Comparison of ENCODE assay signal across 1 cellular context in genomic region chr1:231037585-231038517, GRCh38.
A peak's percentile ranks its signal among the peaks of the same experiment; 100 is the strongest.
TF ChIP-seq lines count a peak whose summit lies in the region.

No MANE protein-coding gene starts in this region.

TF ChIP-seq in HEK293, 187 proteins besides CTCF, POLR2A, EP300 and RAD21 (continued from another document and continues in another):
- TF ChIP-seq ZNF341 (tag by site-specific recombination; IDR thresholded peaks at IDR 0.05; ENCODE audit: low read depth) (peak; percentile 84), BCL11B (tag by site-specific recombination; IDR thresholded peaks at IDR 0.05; ENCODE audit: low read depth) (no peak), ZNF561 (tag by site-specific recombination; IDR thresholded peaks at IDR 0.05; ENCODE audit: borderline replicate concordance) (peak; percentile 91), RBAK (tag by site-specific recombination; IDR thresholded peaks at IDR 0.05) (no peak), ZNF707 (tag by site-specific recombination; IDR thresholded peaks at IDR 0.05) (peak; percentile 98), OSR2 (tag by site-specific recombination; IDR thresholded peaks at IDR 0.05) (peak; percentile 97), ZNF140 (tag by site-specific recombination; IDR thresholded peaks at IDR 0.05) (no peak), ZNF16 (tag by site-specific recombination; IDR thresholded peaks at IDR 0.05; ENCODE audit: low read depth) (no peak), ZNF292 (tag by site-specific recombination; IDR thresholded peaks at IDR 0.05; ENCODE audit: borderline replicate concordance, low read depth) (no peak), TRIM28 (IDR thresholded peaks at IDR 0.05; ENCODE audit: borderline replicate concordance, low read length) (peak; percentile 96), ZNF621 (tag by site-specific recombination; IDR thresholded peaks at IDR 0.05) (no peak), ZSCAN16 (tag by site-specific recombination; IDR thresholded peaks at IDR 0.05) (no peak), EGR2 (tag by site-specific recombination; IDR thresholded peaks at IDR 0.05; ENCODE audit: low read depth) (no peak), ZBTB7A (tag by site-specific recombination; IDR thresholded peaks at IDR 0.05; ENCODE audit: low read depth) (no peak), ZNF701 (tag by site-specific recombination; IDR thresholded peaks at IDR 0.05) (no peak), ZNF585B (tag by site-specific recombination; IDR thresholded peaks at IDR 0.05) (no peak), ZNF626 (tag by site-specific recombination; IDR thresholded peaks at IDR 0.05) (0 out of 2 replicates have a peak, but pooled peaks have one; percentile 4), ZNF660 (tag by site-specific recombination; IDR thresholded peaks at IDR 0.05) (no peak), ZNF18 (tag by site-specific recombination; IDR thresholded peaks at IDR 0.05) (peak; percentile 95), GLI2 (tag by site-specific recombination; IDR thresholded peaks at IDR 0.05; ENCODE audit: borderline replicate concordance, low read depth) (peak; percentile 93), ZNF645 (tag by site-specific recombination; IDR thresholded peaks at IDR 0.05) (no peak), ZNF501 (tag by site-specific recombination; IDR thresholded peaks at IDR 0.05) (no peak), ZSCAN23 (tag by site-specific recombination; IDR thresholded peaks at IDR 0.05) (no peak), ZBTB21 (tag by site-specific recombination; IDR thresholded peaks at IDR 0.05) (peak; percentile 17; the same call in 1 of the 2 replicates), ZNF48 (tag by site-specific recombination; IDR thresholded peaks at IDR 0.05) (no peak), ZNF155 (tag by site-specific recombination; IDR thresholded peaks at IDR 0.05) (no peak), ZNF692 (tag by site-specific recombination; IDR thresholded peaks at IDR 0.05) (no peak), ZNF157 (tag by site-specific recombination; IDR thresholded peaks at IDR 0.05) (no peak), ZNF777 (tag by site-specific recombination; IDR thresholded peaks at IDR 0.05; ENCODE audit: borderline replicate concordance) (no peak), ZNF830 (tag by site-specific recombination; IDR thresholded peaks at IDR 0.05; ENCODE audit: low read depth) (no peak), HOXD13 (CRISPR knock-in tag; IDR thresholded peaks at IDR 0.05; ENCODE audit: borderline replicate concordance) (no peak), ZNF449 (tag by site-specific recombination; IDR thresholded peaks at IDR 0.05) (peak; percentile 28; the same call in 1 of the 2 replicates), ATF2 (tag by site-specific recombination; IDR thresholded peaks at IDR 0.05; ENCODE audit: low read depth) (no peak), ZNF280C (tag by site-specific recombination; IDR thresholded peaks at IDR 0.05) (no peak), ZNF530 (tag by site-specific recombination; IDR thresholded peaks at IDR 0.05; ENCODE audit: low read depth) (no peak), PBX3 (CRISPR knock-in tag; IDR thresholded peaks at IDR 0.05) (no peak), ZNF560 (tag by site-specific recombination; IDR thresholded peaks at IDR 0.05; ENCODE audit: borderline replicate concordance) (no peak), ZNF76 (tag by site-specific recombination; IDR thresholded peaks at IDR 0.05; ENCODE audit: borderline replicate concordance, low read depth) (no peak), ZFP69B (tag by site-specific recombination; IDR thresholded peaks at IDR 0.05) (peak; percentile 32; the same call in 1 of the 2 replicates), ZSCAN4 (tag by site-specific recombination; IDR thresholded peaks at IDR 0.05) (no peak), ZBTB10 (tag by site-specific recombination; IDR thresholded peaks at IDR 0.05) (no peak), ZNF362 (tag by site-specific recombination; IDR thresholded peaks at IDR 0.05) (no peak), ZNF404 (tag by site-specific recombination; IDR thresholded peaks at IDR 0.05) (no peak), OVOL3 (tag by site-specific recombination; IDR thresholded peaks at IDR 0.05) (peak; percentile 27; the same call in 1 of the 2 replicates), GLIS1 (tag by site-specific recombination; IDR thresholded peaks at IDR 0.05) (peak; percentile 83), ZSCAN30 (tag by site-specific recombination; IDR thresholded peaks at IDR 0.05) (peak; percentile 82), ZNF473 (tag by site-specific recombination; IDR thresholded peaks at IDR 0.05) (no peak), ZNF555 (tag by site-specific recombination; conservative IDR thresholded peaks at IDR 0.05) (no peak), FEZF1 (tag by site-specific recombination; IDR thresholded peaks at IDR 0.05) (peak; percentile 96), ZSCAN18 (tag by site-specific recombination; IDR thresholded peaks at IDR 0.05) (no peak), KLF7 (tag by site-specific recombination; IDR thresholded peaks at IDR 0.05; ENCODE audit: borderline replicate concordance) (peak; percentile 57; the same call in 1 of the 2 replicates)
